8 cellular contexts compared by ENCODE assay signal in the genomic region with DNA sequence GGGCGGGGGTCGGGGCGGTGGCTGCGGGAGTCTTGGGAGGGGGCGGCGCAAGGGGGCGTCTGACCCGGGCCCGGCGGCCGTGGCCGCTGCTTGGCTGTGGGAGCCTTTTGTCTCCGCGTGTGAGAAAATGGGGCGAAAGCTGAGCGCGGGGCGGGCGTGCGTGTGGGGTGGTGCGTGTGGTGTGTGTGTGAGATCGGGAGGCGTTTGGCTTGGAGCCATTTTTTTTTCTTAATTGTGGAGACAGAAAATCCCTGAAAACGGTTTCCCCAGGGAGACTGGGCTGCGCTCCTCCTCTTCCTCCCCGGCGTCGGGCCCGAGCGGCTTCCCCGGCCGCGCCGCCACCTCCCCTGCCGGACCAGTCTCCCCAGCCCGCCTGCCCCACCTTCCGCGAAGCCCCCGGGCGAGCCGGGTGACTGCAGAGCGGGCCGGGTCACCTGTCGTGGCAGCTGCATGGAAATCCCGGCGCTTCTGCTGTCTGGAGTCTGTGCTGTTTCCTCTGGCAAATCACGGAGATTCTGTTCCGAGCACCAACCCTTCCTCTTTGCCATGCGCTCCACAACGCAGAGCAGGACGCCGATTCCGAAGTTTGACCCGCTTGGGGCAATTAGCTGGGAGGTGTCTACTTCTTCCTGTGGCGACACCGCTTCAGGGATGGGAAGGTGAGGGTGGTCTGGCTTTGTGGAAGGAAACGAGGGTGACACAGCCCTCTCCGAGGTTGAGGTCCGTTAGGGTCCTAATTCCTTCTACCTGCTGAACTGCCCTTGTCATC.
A peak's percentile ranks its signal among the peaks of the same experiment; 100 is the strongest.
DNase-seq lines count a peak whose midpoint lies in the region; ATAC-seq and TF ChIP-seq lines count a peak whose summit lies in the region.

No MANE protein-coding gene starts in this region.

- TF ChIP-seq POLR2A in sigmoid colon (IDR thresholded peaks at IDR 0.05): no peak

- peak; percentile 68 for DNase-seq in G401 (ENCODE audit: low spot score)
- peak; percentile 59 to 92 (median 85) for DNase-seq in NCI-H1417 (lab: John Stamatoyannopoulos, UW)
- peak; percentile 30 for DNase-seq in T1000 (lab: John Stamatoyannopoulos, UW)
- DNase-seq in brain microvascular endothelial cell: peak; percentile 54
- DNase-seq in sigmoid colon: peak; percentile 80

- peak overlapping the region; percentile 70 for H3K9ac ChIP-seq in iPS-18a (ENCODE audit: low read length)

- H3K36me3 ChIP-seq in brain microvascular endothelial cell (replicated peaks) (no peaks in the 10 kb centered on the region), iPS-18a (ENCODE audit: control insufficient read depth, low read depth, low read length) (no peaks in the 10 kb centered on the region), sigmoid colon (no peaks in the 10 kb centered on the region)

- TF ChIP-seq CTCF in brain microvascular endothelial cell (IDR thresholded peaks at IDR 0.05; ENCODE audit: low read depth, low read length, missing control alignments): no peak
- no peak for TF ChIP-seq CTCF in sigmoid colon (IDR thresholded peaks at IDR 0.05)

- H3K9me3 ChIP-seq in iPS-18a (ENCODE audit: control insufficient read depth, low read depth, low read length) (no peaks in the 10 kb centered on the region), sigmoid colon (no peaks in the 10 kb centered on the region)

- intact Hi-C loops in sigmoid colon (cut with DNase I): loop anchor here (2.0 kb wide), 2 partner anchors 50 to 328 kb away; partner anchors contain the start of gene TMEM181

- H3K27me3 ChIP-seq in brain microvascular endothelial cell (replicated peaks): no peaks in the 10 kb centered on the region
- peaks cover 24% of the 10 kb centered on the region for H3K27me3 ChIP-seq in iPS-18a (ENCODE audit: control insufficient read depth, insufficient read depth, low read length)
- H3K27me3 ChIP-seq in sigmoid colon: no peaks in the 10 kb centered on the region

- H3K27ac ChIP-seq in brain microvascular endothelial cell: peak overlapping the region; percentile 24
- H3K27ac ChIP-seq in iPS-18a (ENCODE audit: low read length): no peak overlapping the region
- H3K27ac ChIP-seq in sigmoid colon: peak overlapping the region; percentile 71 to 89 (median 86)

- 0 to 1% methylated on average over 59 of the region's 59 CpGs for WGBS in sigmoid colon, 2 donors

- H3K4me3 ChIP-seq in brain microvascular endothelial cell (ENCODE audit: low read depth, low read length) (peak overlapping the region; percentile 77), iPS-18a (ENCODE audit: low read length) (peak overlapping the region; percentile 92), sigmoid colon (peak overlapping the region; percentile 58 to 90 (median 73))

- H3K4me1 ChIP-seq in iPS-18a (ENCODE audit: control insufficient read depth, low read depth, low read length) (peaks cover 9% of the 10 kb centered on the region), sigmoid colon (peaks cover 0 to 24% (median 11%) of the 10 kb centered on the region in 4 donors)

- peak; percentile 27 for ATAC-seq in HG02588 (IDR thresholded peaks at IDR 0.05; ENCODE audit: unreplicated experiment)
- no peak for ATAC-seq in HG03378 (IDR thresholded peaks at IDR 0.05; ENCODE audit: unreplicated experiment)

- TF ChIP-seq EP300 in sigmoid colon (IDR thresholded peaks at IDR 0.05): no peak

- in situ Hi-C loops in G401 (cut with HindIII; ENCODE audit: low sequenced_read_pairs): no loop called here
- in situ Hi-C loops in brain microvascular endothelial cell (cut with HindIII; ENCODE audit: low pct_ligation_motif_present, low sequenced_read_pairs): no loop called here

Comparison
In these comparisons a context has a peak if more than half of its experiments do, and no peak if none do; other contexts are left out.
1. DNase-seq: peak in every context shown above with its lines; median percentile 85 in NCI-H1417; 80 in sigmoid colon; 68 in G401; 54 in brain microvascular endothelial cell; 30 in T1000.